In the genomic region with DNA sequence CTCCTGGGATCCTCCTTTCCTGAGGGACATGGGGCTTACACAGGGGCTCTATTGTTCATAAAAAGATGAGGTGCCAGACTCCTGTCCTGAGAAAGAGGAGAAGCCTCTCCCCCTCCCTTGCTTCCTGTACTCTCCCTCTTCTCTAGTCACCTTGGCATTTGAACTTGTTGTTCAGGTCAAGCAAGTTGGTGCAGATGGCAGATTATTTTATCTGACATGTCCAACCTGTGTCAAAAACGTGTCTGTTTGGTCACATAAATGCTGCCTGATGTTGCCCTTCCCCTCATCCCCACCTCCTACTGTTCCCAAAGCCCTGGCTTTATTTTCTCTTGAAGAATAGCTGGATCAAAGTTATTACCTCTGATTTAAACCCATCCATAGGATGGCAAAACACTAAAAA, we compare ENCODE assay signal across 11 cellular contexts.
A peak's percentile ranks its signal among the peaks of the same experiment; 100 is the strongest.
DNase-seq lines count a peak whose midpoint lies in the region; ATAC-seq, FAIRE-seq and TF ChIP-seq lines count a peak whose summit lies in the region.
"Had no signal": no experiment of that assay in that cellular context is flagged by ENCODE, and none has a peak within 500 bp of the region (broad histone marks: within the 10 kb centered on the region; RNA-seq: fewer than 3 reads in every experiment).

No MANE protein-coding gene starts in this region.

- H2AFZ ChIP-seq in smooth muscle cell (ENCODE audit: low read depth): peak overlapping the region; percentile 2

- H3K4me1 ChIP-seq in smooth muscle cell (ENCODE audit: low read depth): peaks cover 24% of the 10 kb centered on the region

- no peak overlapping the region for H3K4me3 ChIP-seq in smooth muscle cell

- peak overlapping the region; percentile 90 for H3K9ac ChIP-seq in smooth muscle cell (ENCODE audit: low read depth)

- DNase-seq in ELR (ENCODE audit: low read depth): peak; percentile 22
- no peak for DNase-seq in WTC11 (ENCODE audit: low spot score)
- peak; percentile 14 for DNase-seq in kidney tubule cell (ENCODE audit: low spot score)
- no peak for DNase-seq in smooth muscle cell (lab: John Stamatoyannopoulos, UW; ENCODE audit: unreplicated experiment)
- DNase-seq in CD1c-positive myeloid dendritic cell (ENCODE audit: extremely low spot score): no peak
- no peak for DNase-seq in HTR-8/SVneo (ENCODE audit: insufficient read length, low spot score)
- DNase-seq: CD4-positive, CD25-positive, alpha-beta regulatory T cell; KG1; naive thymus-derived CD4-positive, alpha-beta T cell had no signal

- H3K36me3 Mint-ChIP-seq in WTC11: no peaks in the 10 kb centered on the region
- H3K36me3 Mint-ChIP-seq: CD4-positive, CD25-positive, alpha-beta regulatory T cell had no signal

- no peaks in the 10 kb centered on the region for H3K27me3 Mint-ChIP-seq in WTC11 (ENCODE audit: low read depth)

- no peak for ATAC-seq in WTC11
- no peak for ATAC-seq in HG02870 (IDR thresholded peaks at IDR 0.05; ENCODE audit: unreplicated experiment)
- no peak for ATAC-seq in HG03520 (IDR thresholded peaks at IDR 0.05; ENCODE audit: unreplicated experiment)
- ATAC-seq: naive thymus-derived CD4-positive, alpha-beta T cell had no signal

- H3K4me1 Mint-ChIP-seq in WTC11: peaks cover 17% of the 10 kb centered on the region
- H3K4me1 Mint-ChIP-seq: CD4-positive, CD25-positive, alpha-beta regulatory T cell; naive thymus-derived CD4-positive, alpha-beta T cell had no signal

- POLR2A ChIA-PET in WTC11 (lab: Charles Lee): interaction anchor here (0.5 kb wide), 1 partner anchor 116 kb away, joined by 4 read pairs; no protein-coding TSS in a partner anchor

- H3K4me2 ChIP-seq in smooth muscle cell: peak overlapping the region; percentile 38

- H3K27ac Mint-ChIP-seq in WTC11: peak overlapping the region; percentile 35; the same call in 1 of the 2 replicates
- H3K27ac Mint-ChIP-seq: CD4-positive, CD25-positive, alpha-beta regulatory T cell; naive thymus-derived CD4-positive, alpha-beta T cell had no signal

- no peaks in the 10 kb centered on the region for H4K20me1 ChIP-seq in smooth muscle cell (ENCODE audit: low read depth)

- no peak for TF ChIP-seq CTCF in WTC11 (IDR thresholded peaks at IDR 0.05)
- TF ChIP-seq CTCF in smooth muscle cell (IDR thresholded peaks at IDR 0.05; ENCODE audit: borderline replicate concordance, insufficient read depth, poor library complexity, severe bottlenecking): no peak

- CTCF ChIA-PET in WTC11 (lab: Charles Lee): interaction anchor here (0.5 kb wide), 1 partner anchor 257 kb away, joined by 3 read pairs; a partner anchor contains a TSS

- peaks cover 16% of the 10 kb centered on the region for H3F3A ChIP-seq in smooth muscle cell (ENCODE audit: low read depth)

- no peak for FAIRE-seq in HTR-8/SVneo (lab: Jason Lieb, UNC)

- no peak overlapping the region for H3K4me3 Mint-ChIP-seq in WTC11
- H3K4me3 Mint-ChIP-seq: CD4-positive, CD25-positive, alpha-beta regulatory T cell; naive thymus-derived CD4-positive, alpha-beta T cell had no signal

- 59% methylated on average over 1 of the region's 1 CpG for WGBS in smooth muscle cell (ENCODE audit: low lambda C conversion rate)

- peak overlapping the region; percentile 96 for H3K27ac ChIP-seq in smooth muscle cell (ENCODE audit: low read depth)

- no peaks in the 10 kb centered on the region for H3K79me2 ChIP-seq in smooth muscle cell (ENCODE audit: low read depth)

- H3K27me3 ChIP-seq in smooth muscle cell (ENCODE audit: low read depth): no peaks in the 10 kb centered on the region

- H3K36me3 ChIP-seq in smooth muscle cell (ENCODE audit: low read depth): no peaks in the 10 kb centered on the region

- no peaks in the 10 kb centered on the region for H3K9me3 Mint-ChIP-seq in WTC11

- no peaks in the 10 kb centered on the region for H3K9me3 ChIP-seq in smooth muscle cell (replicated peaks; ENCODE audit: low read depth)

TF ChIP-seq in WTC11, 78 proteins besides CTCF, POLR2A, EP300 and RAD21 (continues in another document):
- TF ChIP-seq ATF1 (CRISPR knock-in tag; IDR thresholded peaks at IDR 0.05) (no peak), GABPB1 (CRISPR knock-in tag; IDR thresholded peaks at IDR 0.05) (no peak), MXD4 (CRISPR knock-in tag; IDR thresholded peaks at IDR 0.05; ENCODE audit: borderline replicate concordance) (no peak), ZNF263 (CRISPR knock-in tag; IDR thresholded peaks at IDR 0.05; ENCODE audit: low read depth) (no peak), JAZF1 (CRISPR knock-in tag; IDR thresholded peaks at IDR 0.05) (no peak), GRHL2 (CRISPR knock-in tag; IDR thresholded peaks at IDR 0.05; ENCODE audit: insufficient replicate concordance, severe bottlenecking) (no peak), TCF7 (CRISPR knock-in tag; IDR thresholded peaks at IDR 0.05; ENCODE audit: low read depth) (no peak)
- TF ChIP-seq, protein P1, sequence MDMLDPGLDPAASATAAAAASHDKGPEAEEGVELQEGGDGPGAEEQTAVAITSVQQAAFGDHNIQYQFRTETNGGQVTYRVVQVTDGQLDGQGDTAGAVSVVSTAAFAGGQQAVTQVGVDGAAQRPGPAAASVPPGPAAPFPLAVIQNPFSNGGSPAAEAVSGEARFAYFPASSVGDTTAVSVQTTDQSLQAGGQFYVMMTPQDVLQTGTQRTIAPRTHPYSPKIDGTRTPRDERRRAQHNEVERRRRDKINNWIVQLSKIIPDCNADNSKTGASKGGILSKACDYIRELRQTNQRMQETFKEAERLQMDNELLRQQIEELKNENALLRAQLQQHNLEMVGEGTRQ (CRISPR knock-in tag; IDR thresholded peaks at IDR 0.05): no peak
- TF ChIP-seq, protein P2, sequence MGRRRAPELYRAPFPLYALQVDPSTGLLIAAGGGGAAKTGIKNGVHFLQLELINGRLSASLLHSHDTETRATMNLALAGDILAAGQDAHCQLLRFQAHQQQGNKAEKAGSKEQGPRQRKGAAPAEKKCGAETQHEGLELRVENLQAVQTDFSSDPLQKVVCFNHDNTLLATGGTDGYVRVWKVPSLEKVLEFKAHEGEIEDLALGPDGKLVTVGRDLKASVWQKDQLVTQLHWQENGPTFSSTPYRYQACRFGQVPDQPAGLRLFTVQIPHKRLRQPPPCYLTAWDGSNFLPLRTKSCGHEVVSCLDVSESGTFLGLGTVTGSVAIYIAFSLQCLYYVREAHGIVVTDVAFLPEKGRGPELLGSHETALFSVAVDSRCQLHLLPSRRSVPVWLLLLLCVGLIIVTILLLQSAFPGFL (CRISPR knock-in tag; IDR thresholded peaks at IDR 0.05; ENCODE audit: borderline replicate concordance): no peak
- TF ChIP-seq, protein P3, sequence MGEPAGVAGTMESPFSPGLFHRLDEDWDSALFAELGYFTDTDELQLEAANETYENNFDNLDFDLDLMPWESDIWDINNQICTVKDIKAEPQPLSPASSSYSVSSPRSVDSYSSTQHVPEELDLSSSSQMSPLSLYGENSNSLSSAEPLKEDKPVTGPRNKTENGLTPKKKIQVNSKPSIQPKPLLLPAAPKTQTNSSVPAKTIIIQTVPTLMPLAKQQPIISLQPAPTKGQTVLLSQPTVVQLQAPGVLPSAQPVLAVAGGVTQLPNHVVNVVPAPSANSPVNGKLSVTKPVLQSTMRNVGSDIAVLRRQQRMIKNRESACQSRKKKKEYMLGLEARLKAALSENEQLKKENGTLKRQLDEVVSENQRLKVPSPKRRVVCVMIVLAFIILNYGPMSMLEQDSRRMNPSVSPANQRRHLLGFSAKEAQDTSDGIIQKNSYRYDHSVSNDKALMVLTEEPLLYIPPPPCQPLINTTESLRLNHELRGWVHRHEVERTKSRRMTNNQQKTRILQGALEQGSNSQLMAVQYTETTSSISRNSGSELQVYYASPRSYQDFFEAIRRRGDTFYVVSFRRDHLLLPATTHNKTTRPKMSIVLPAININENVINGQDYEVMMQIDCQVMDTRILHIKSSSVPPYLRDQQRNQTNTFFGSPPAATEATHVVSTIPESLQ (CRISPR knock-in tag; IDR thresholded peaks at IDR 0.05): no peak
- TF ChIP-seq, protein P4, sequence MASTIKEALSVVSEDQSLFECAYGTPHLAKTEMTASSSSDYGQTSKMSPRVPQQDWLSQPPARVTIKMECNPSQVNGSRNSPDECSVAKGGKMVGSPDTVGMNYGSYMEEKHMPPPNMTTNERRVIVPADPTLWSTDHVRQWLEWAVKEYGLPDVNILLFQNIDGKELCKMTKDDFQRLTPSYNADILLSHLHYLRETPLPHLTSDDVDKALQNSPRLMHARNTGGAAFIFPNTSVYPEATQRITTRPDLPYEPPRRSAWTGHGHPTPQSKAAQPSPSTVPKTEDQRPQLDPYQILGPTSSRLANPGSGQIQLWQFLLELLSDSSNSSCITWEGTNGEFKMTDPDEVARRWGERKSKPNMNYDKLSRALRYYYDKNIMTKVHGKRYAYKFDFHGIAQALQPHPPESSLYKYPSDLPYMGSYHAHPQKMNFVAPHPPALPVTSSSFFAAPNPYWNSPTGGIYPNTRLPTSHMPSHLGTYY (CRISPR knock-in tag; IDR thresholded peaks at IDR 0.05): no peak
- TF ChIP-seq, protein P5, sequence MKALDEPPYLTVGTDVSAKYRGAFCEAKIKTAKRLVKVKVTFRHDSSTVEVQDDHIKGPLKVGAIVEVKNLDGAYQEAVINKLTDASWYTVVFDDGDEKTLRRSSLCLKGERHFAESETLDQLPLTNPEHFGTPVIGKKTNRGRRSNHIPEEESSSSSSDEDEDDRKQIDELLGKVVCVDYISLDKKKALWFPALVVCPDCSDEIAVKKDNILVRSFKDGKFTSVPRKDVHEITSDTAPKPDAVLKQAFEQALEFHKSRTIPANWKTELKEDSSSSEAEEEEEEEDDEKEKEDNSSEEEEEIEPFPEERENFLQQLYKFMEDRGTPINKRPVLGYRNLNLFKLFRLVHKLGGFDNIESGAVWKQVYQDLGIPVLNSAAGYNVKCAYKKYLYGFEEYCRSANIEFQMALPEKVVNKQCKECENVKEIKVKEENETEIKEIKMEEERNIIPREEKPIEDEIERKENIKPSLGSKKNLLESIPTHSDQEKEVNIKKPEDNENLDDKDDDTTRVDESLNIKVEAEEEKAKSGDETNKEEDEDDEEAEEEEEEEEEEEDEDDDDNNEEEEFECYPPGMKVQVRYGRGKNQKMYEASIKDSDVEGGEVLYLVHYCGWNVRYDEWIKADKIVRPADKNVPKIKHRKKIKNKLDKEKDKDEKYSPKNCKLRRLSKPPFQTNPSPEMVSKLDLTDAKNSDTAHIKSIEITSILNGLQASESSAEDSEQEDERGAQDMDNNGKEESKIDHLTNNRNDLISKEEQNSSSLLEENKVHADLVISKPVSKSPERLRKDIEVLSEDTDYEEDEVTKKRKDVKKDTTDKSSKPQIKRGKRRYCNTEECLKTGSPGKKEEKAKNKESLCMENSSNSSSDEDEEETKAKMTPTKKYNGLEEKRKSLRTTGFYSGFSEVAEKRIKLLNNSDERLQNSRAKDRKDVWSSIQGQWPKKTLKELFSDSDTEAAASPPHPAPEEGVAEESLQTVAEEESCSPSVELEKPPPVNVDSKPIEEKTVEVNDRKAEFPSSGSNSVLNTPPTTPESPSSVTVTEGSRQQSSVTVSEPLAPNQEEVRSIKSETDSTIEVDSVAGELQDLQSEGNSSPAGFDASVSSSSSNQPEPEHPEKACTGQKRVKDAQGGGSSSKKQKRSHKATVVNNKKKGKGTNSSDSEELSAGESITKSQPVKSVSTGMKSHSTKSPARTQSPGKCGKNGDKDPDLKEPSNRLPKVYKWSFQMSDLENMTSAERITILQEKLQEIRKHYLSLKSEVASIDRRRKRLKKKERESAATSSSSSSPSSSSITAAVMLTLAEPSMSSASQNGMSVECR (CRISPR knock-in tag; IDR thresholded peaks at IDR 0.05; ENCODE audit: borderline replicate concordance): no peak

Comparison
In these comparisons a context has a peak if more than half of its experiments do, and no peak if none do; other contexts are left out.
1. DNase-seq: peak in ELR (single experiment) and kidney tubule cell (single experiment); none in WTC11 (single experiment), smooth muscle cell (single experiment), CD1c-positive myeloid dendritic cell (single experiment) and HTR-8/SVneo (single experiment).